ENCODE assay signal across 8 cellular contexts in genomic region chr5:177496111-177497010, GRCh38. TPM values are rescaled to one million over a fixed set of nuclear protein-coding genes. Genes with fewer than 3 reads are reported as not detected.
A peak's percentile ranks its signal among the peaks of the same experiment; 100 is the strongest.
DNase-seq lines count a peak whose midpoint lies in the region; ATAC-seq, FAIRE-seq and TF ChIP-seq lines count a peak whose summit lies in the region.

No MANE protein-coding gene starts in this region.

- H3K4me3 ChIP-seq in Caco-2 (ENCODE audit: low read depth, low read length) (peak overlapping the region; percentile 85), lung (peak overlapping the region; percentile 31)

- no peaks in the 10 kb centered on the region for H3K9me3 ChIP-seq in Caco-2
- H3K9me3 ChIP-seq in lung (ENCODE audit: control insufficient read depth in 2 of 2, insufficient read depth in 1 of 2, low read length in 1 of 2), result no peaks in the 10 kb centered on the region

- H3K27ac Mint-ChIP-seq in Caco-2 (ENCODE audit: unreplicated experiment) (peak overlapping the region; percentile 59), HFFc6 (peak overlapping the region; percentile 87), type B pancreatic cell (peak overlapping the region; percentile 86)

- H3K4me1 Mint-ChIP-seq in Caco-2 (ENCODE audit: low read depth, unreplicated experiment) (peaks cover 27% of the 10 kb centered on the region), HFFc6 (ENCODE audit: low read depth) (peaks cover 70% of the 10 kb centered on the region), type B pancreatic cell (ENCODE audit: unreplicated experiment) (peaks cover 32% of the 10 kb centered on the region)

- no peaks in the 10 kb centered on the region for H3K27me3 ChIP-seq in Caco-2 (replicated peaks; ENCODE audit: control insufficient read depth, insufficient read depth, low read length)
- H3K27me3 ChIP-seq in lung (ENCODE audit: control insufficient read depth, insufficient read depth), result no peaks in the 10 kb centered on the region

- no peak for FAIRE-seq in GM12892 (lab: Jason Lieb, UNC)

- H3K4me3 Mint-ChIP-seq in Caco-2 (ENCODE audit: unreplicated experiment) (peak overlapping the region; percentile 89), HFFc6 (peak overlapping the region; percentile 94), type B pancreatic cell (peak overlapping the region; percentile 87)

- TF ChIP-seq CTCF in Caco-2 (IDR thresholded peaks at IDR 0.05; ENCODE audit: insufficient read depth in 1 of 2, low read depth in 1 of 2, low read length in 1 of 2, severe bottlenecking in 1 of 2, unreplicated experiment in 1 of 2) (peak; percentile 29 to 45), HFFc6 (IDR thresholded peaks at IDR 0.05) (peak; percentile 71), lung (IDR thresholded peaks at IDR 0.05; ENCODE audit: control extremely low read depth, extremely low read depth) (no peak), type B pancreatic cell (conservative IDR thresholded peaks at IDR 0.05) (peak; percentile 63)

- intact Hi-C loops in Caco-2 (cut with micrococcal nuclease; ENCODE audit: unreplicated experiment), result loop anchor here (1.0 to 2.0 kb wide), 5 partner anchors 24 to 184 kb away; partner anchors contain the start of gene GRK6

- H3K9me3 Mint-ChIP-seq in Caco-2 (ENCODE audit: unreplicated experiment), result no peaks in the 10 kb centered on the region
- H3K9me3 Mint-ChIP-seq in HFFc6, result no peaks in the 10 kb centered on the region
- H3K9me3 Mint-ChIP-seq in type B pancreatic cell, result no peaks in the 10 kb centered on the region

- peak overlapping the region; percentile 78 to 85 for H3K27ac ChIP-seq in lung (ENCODE audit: low read depth in 1 of 2, low read length in 1 of 2)

- H3K4me1 ChIP-seq in Caco-2 (peaks cover 26% of the 10 kb centered on the region), lung (ENCODE audit: control insufficient read depth in 2 of 2, insufficient read depth in 2 of 2, low read length in 2 of 2) (peaks cover 6 to 28% of the 10 kb centered on the region in 2 donors)

- H3K27me3 Mint-ChIP-seq in Caco-2 (ENCODE audit: insufficient read depth, unreplicated experiment) (peaks cover 11% of the 10 kb centered on the region), HFFc6 (ENCODE audit: insufficient read depth) (peaks cover 7% of the 10 kb centered on the region), type B pancreatic cell (peaks cover 15% of the 10 kb centered on the region)

- DNase-seq in Caco-2 (peak; percentile 83 to 85), HFFc6 (peak; percentile 92), RPMI8226 (peak; percentile 45), dermis blood vessel endothelial cell (peak; percentile 91), lung (ENCODE audit: low spot score) (peak; percentile 55), type B pancreatic cell (ENCODE audit: extremely low spot score, unreplicated experiment) (peak; percentile 87), DMS153 treated with DMSO at 0.1 percent for 48 hours (lab: John Stamatoyannopoulos, UW; ENCODE audit: unreplicated experiment) (no peak), GM12892 (ENCODE audit: insufficient read length) (no peak)

- H3K36me3 Mint-ChIP-seq in Caco-2 (ENCODE audit: insufficient read depth, unreplicated experiment) (peaks cover 20% of the 10 kb centered on the region), HFFc6 (ENCODE audit: low read depth) (peaks cover 17% of the 10 kb centered on the region), type B pancreatic cell (peaks cover 8% of the 10 kb centered on the region)

- CTCF ChIA-PET in Caco-2 (lab: Charles Lee), result interaction anchor here (0.5 to 3.0 kb wide), 9 partner anchors 9 to 191 kb away, joined by 3 to 29 read pairs (median 5); partner anchors contain the start of gene DBN1

- peaks cover 4% of the 10 kb centered on the region for H3K36me3 ChIP-seq in Caco-2 (ENCODE audit: control insufficient read depth, insufficient read depth, low read length)
- peaks cover 5 to 11% of the 10 kb centered on the region in 2 donors for H3K36me3 ChIP-seq in lung (ENCODE audit: control insufficient read depth in 2 of 2, insufficient read depth in 2 of 2, low read length in 2 of 2)

- POLR2A ChIA-PET in Caco-2 (lab: Charles Lee), result interaction anchor here (0.7 to 1.8 kb wide), 8 partner anchors 12 to 145 kb away, joined by 4 to 8 read pairs (median 6); partner anchors contain the start of genes B4GALT7 and LMAN2

- WGBS in lung, 2 donors, result 19 to 39% methylated on average over 20 to 31 of the region's 31 CpGs

- peak; percentile 36 for ATAC-seq in lung (ENCODE audit: insufficient read depth, low FRiP score)

- TF ChIP-seq POLR2A in GM12892 (IDR thresholded peaks at IDR 0.05; ENCODE audit: low read depth, low read length), result no peak

- BruUV-seq in Caco-2 (replicated peaks; lab: Mats Ljungman, UMichigan), result TSS peak; percentile 44

RNA-seq across cellular contexts. Expression of gene PDLIM7, which starts 1.0 kb away (rescaled TPM):
- total RNA-seq in Caco-2 (2022) (49.1 and 56.8 TPM in 2 replicates), dermis blood vessel endothelial cell (38.3 and 73.0 TPM in 2 replicates), lung (100 to 1,000 TPM in 1 of 2 donors, 10 to 100 TPM in 1; 49.2 to 124 TPM), type B pancreatic cell (ENCODE audit: low replicate concordance) (66.5 and 187 TPM in 2 replicates)
- total RNA-seq in HFFc6 (2021; fragmentation: NEBNext Ultra II Directional; extraction: Animal tissue kit (Norgen Biotek cat#: 25700)), result 100 to 1,000 TPM; 339 to 353 (median 343) TPM
- polyA plus RNA-seq in lung, result 100 to 1,000 TPM in 1 of 2 donors, 10 to 100 TPM in 1; 65.5 to 102 TPM
- 12.2 TPM for polyA plus RNA-seq in GM12892 (2012; ENCODE audit: missing spikeins)

RNA-seq across cellular contexts. Expression of gene DOK3, which starts 13.3 kb away (rescaled TPM):
- total RNA-seq in Caco-2 (2022), result 7.9 and 10.1 TPM in 2 replicates
- total RNA-seq in HFFc6 (2021; fragmentation: NEBNext Ultra II Directional; extraction: Animal tissue kit (Norgen Biotek cat#: 25700)), result 1 to 10 TPM; 1.1 to 2.6 (median 1.3) TPM
- 2.0 and 4.6 TPM in 2 replicates for total RNA-seq in dermis blood vessel endothelial cell
- 10 to 100 TPM; 15.6 to 73.5 TPM for total RNA-seq in lung
- polyA plus RNA-seq in lung, result 100 to 1,000 TPM in 1 of 2 donors, 10 to 100 TPM in 1; 22.0 to 146 TPM
- 6.2 and 6.9 TPM in 2 replicates for total RNA-seq in type B pancreatic cell (ENCODE audit: low replicate concordance)
- polyA plus RNA-seq in GM12892 (2012; ENCODE audit: missing spikeins), result 27.7 TPM

RNA-seq across cellular contexts. Expression of gene DDX41, which starts 20.4 kb away (rescaled TPM):
- 116 and 137 TPM in 2 replicates for total RNA-seq in Caco-2 (2022)
- 100 to 1,000 TPM in 3 of 6 experiments, 10 to 100 TPM in 3; 83.8 to 105 (median 98.5) TPM for total RNA-seq in HFFc6 (2021; fragmentation: NEBNext Ultra II Directional; extraction: Animal tissue kit (Norgen Biotek cat#: 25700))
- 68.2 and 98.8 TPM in 2 replicates for total RNA-seq in dermis blood vessel endothelial cell
- 10 to 100 TPM; 64.9 to 82.4 TPM for total RNA-seq in lung
- polyA plus RNA-seq in lung, result 100 to 1,000 TPM in 1 of 2 donors, 10 to 100 TPM in 1; 63.2 to 110 TPM
- total RNA-seq in type B pancreatic cell (ENCODE audit: low replicate concordance), result 99.7 and 104 TPM in 2 replicates
- 112 TPM for polyA plus RNA-seq in GM12892 (2012; ENCODE audit: missing spikeins)

RNA-seq across cellular contexts. Expression of gene DBN1, which starts 22.9 kb away (rescaled TPM):
- total RNA-seq in Caco-2 (2022), result 139 and 144 TPM in 2 replicates
- 100 to 1,000 TPM; 346 to 394 (median 358) TPM for total RNA-seq in HFFc6 (2021; fragmentation: NEBNext Ultra II Directional; extraction: Animal tissue kit (Norgen Biotek cat#: 25700))
- 147 and 157 TPM in 2 replicates for total RNA-seq in dermis blood vessel endothelial cell
- 10 to 100 TPM; 36.5 to 38.3 TPM for total RNA-seq in lung
- 10 to 100 TPM; 18.7 to 24.1 TPM for polyA plus RNA-seq in lung
- total RNA-seq in type B pancreatic cell (ENCODE audit: low replicate concordance), result 200 and 269 TPM in 2 replicates
- polyA plus RNA-seq in GM12892 (2012; ENCODE audit: missing spikeins), result 6.8 TPM

RNA-seq across cellular contexts. Expression of gene PRR7, which starts 49.7 kb away (rescaled TPM):
- total RNA-seq in Caco-2 (2022) (4.7 and 5.7 TPM in 2 replicates), dermis blood vessel endothelial cell (4.5 and 4.8 TPM in 2 replicates), lung (1 to 10 TPM; 2.9 to 7.2 TPM), type B pancreatic cell (ENCODE audit: low replicate concordance) (5.9 and 8.8 TPM in 2 replicates)
- total RNA-seq in HFFc6 (2021; fragmentation: NEBNext Ultra II Directional; extraction: Animal tissue kit (Norgen Biotek cat#: 25700)), result 10 to 100 TPM in 4 of 6 experiments, 1 to 10 TPM in 2; 8.9 to 16.9 (median 10.4) TPM
- polyA plus RNA-seq in lung, result 1 to 10 TPM; 1.9 to 5.0 TPM
- polyA plus RNA-seq in GM12892 (2012; ENCODE audit: missing spikeins), result 0.34 TPM

Comparison
In these comparisons a context has a peak if more than half of its experiments do, and no peak if none do; other contexts are left out.
1. DNase-seq: peak in Caco-2 (2 of 2), HFFc6 (single experiment), RPMI8226 (single experiment), dermis blood vessel endothelial cell (single experiment), lung (single experiment) and type B pancreatic cell (single experiment); none in DMS153 treated with DMSO at 0.1 percent for 48 hours (single experiment) and GM12892 (single experiment).
2. Peak in every context shown above with its lines, with median percentiles within 50 percentile points of each other: H3K27ac Mint-ChIP-seq and H3K4me3 Mint-ChIP-seq.